Comparison of ENCODE assay signal across 10 cellular contexts in genomic region chr1:67793562-67793961, GRCh38. TPM values are rescaled to one million over a fixed set of nuclear protein-coding genes. Genes with fewer than 3 reads are reported as not detected.
A peak's percentile ranks its signal among the peaks of the same experiment; 100 is the strongest.
DNase-seq lines count a peak whose midpoint lies in the region; ATAC-seq and TF ChIP-seq lines count a peak whose summit lies in the region.
"Had no signal": no experiment of that assay in that cellular context is flagged by ENCODE, and none has a peak within 500 bp of the region (broad histone marks: within the 10 kb centered on the region; RNA-seq: fewer than 3 reads in every experiment).

No MANE protein-coding gene starts in this region.

- no peaks in the 10 kb centered on the region for H3K27me3 Mint-ChIP-seq in mesothelial cell of epicardium (ENCODE audit: low read depth)
- H3K27me3 Mint-ChIP-seq in activated T-helper 17 cell treated with anti-CD3 and anti-CD28 coated beads, Interleukin-2, amount 50 U/mL, for 72 hours: peaks cover 22% of the 10 kb centered on the region

- DNase-seq in left cardiac atrium (no peak), Right ventricle myocardium superior (no peak), dermis microvascular lymphatic vessel endothelial cell (ENCODE audit: low read depth in 2 of 2) (peak; percentile 52 to 84), mesothelial cell of epicardium (ENCODE audit: low spot score in 2 of 2, unreplicated experiment in 2 of 2) (no peak), uterus (no peak), OCI-M1 (lab: John Stamatoyannopoulos, UW) (no peak)
- no peak for DNase-seq in NK-92 treated with Interleukin-12 subunit alpha and Interleukin-12 subunit beta, amount 100 ng/mL, for 24 hours (lab: John Stamatoyannopoulos, UW)
- DNase-seq: stimulated activated CD4-positive, alpha-beta T cell treated with anti-CD3 and anti-CD28 coated beads, Interleukin-12 subunit alpha, Interleukin-12 subunit beta, amount 100 ng/mL, for 4 hours had no signal

- peaks cover 34% of the 10 kb centered on the region for H3K4me1 Mint-ChIP-seq in mesothelial cell of epicardium
- H3K4me1 Mint-ChIP-seq in activated T-helper 17 cell treated with anti-CD3 and anti-CD28 coated beads, Interleukin-2, amount 50 U/mL, for 72 hours: no peaks in the 10 kb centered on the region

- peak overlapping the region; percentile 22 for H3K27ac Mint-ChIP-seq in mesothelial cell of epicardium
- H3K27ac Mint-ChIP-seq in activated T-helper 17 cell treated with anti-CD3 and anti-CD28 coated beads, Interleukin-2, amount 50 U/mL, for 72 hours: no peak overlapping the region
- H3K27ac Mint-ChIP-seq: T-helper 2 cell treated with Interferon-gamma antibody and Interleukin-4, amounts not matched to agents 5 μg/mL and 100 μg/mL, for 36 hours had no signal

- H3K4me3 ChIP-seq in uterus: no peak overlapping the region

- no peaks in the 10 kb centered on the region for H3K27me3 ChIP-seq in uterus

- H3K9me3 Mint-ChIP-seq in mesothelial cell of epicardium: peaks cover 16% of the 10 kb centered on the region
- no peaks in the 10 kb centered on the region for H3K9me3 Mint-ChIP-seq in activated T-helper 17 cell treated with anti-CD3 and anti-CD28 coated beads, Interleukin-2, amount 50 U/mL, for 72 hours
- H3K9me3 Mint-ChIP-seq: T-helper 2 cell treated with Interferon-gamma antibody and Interleukin-4, amounts not matched to agents 5 μg/mL and 100 μg/mL, for 36 hours had no signal

- H3K4me1 ChIP-seq in uterus: peaks cover 0 to 9% of the 10 kb centered on the region in 2 donors

- H3K27ac ChIP-seq in uterus: peak overlapping the region; percentile 50 to 53

- intact Hi-C loops in left cardiac atrium (cut with DNase I): no loop called here
- intact Hi-C loops in Right ventricle myocardium superior (cut with DNase I): no loop called here
- intact Hi-C loops in uterus (cut with DNase I; ENCODE audit: low total_unique reads): no loop called here

- H3K4me3 Mint-ChIP-seq in mesothelial cell of epicardium: no peak overlapping the region
- no peak overlapping the region for H3K4me3 Mint-ChIP-seq in activated T-helper 17 cell treated with anti-CD3 and anti-CD28 coated beads, Interleukin-2, amount 50 U/mL, for 72 hours
- H3K4me3 Mint-ChIP-seq: T-helper 2 cell treated with Interferon-gamma antibody and Interleukin-4, amounts not matched to agents 5 μg/mL and 100 μg/mL, for 36 hours had no signal

- peaks cover 17% of the 10 kb centered on the region for H3K36me3 Mint-ChIP-seq in mesothelial cell of epicardium
- H3K36me3 Mint-ChIP-seq in activated T-helper 17 cell treated with anti-CD3 and anti-CD28 coated beads, Interleukin-2, amount 50 U/mL, for 72 hours (ENCODE audit: low read depth): no peaks in the 10 kb centered on the region

- TF ChIP-seq POLR2A in uterus (IDR thresholded peaks at IDR 0.05): no peak

- TF ChIP-seq CTCF in mesothelial cell of epicardium (IDR thresholded peaks at IDR 0.05; ENCODE audit: unreplicated experiment) (no peak), uterus (IDR thresholded peaks at IDR 0.05) (no peak)

- H3K9me3 ChIP-seq in uterus: no peaks in the 10 kb centered on the region

- H3K36me3 ChIP-seq in uterus: no peaks in the 10 kb centered on the region

- ATAC-seq in left cardiac atrium (peak; percentile 25 to 84), Right ventricle myocardium superior (ENCODE audit: poor library complexity) (no peak)
- ATAC-seq in activated T-helper 17 cell treated with anti-CD3 and anti-CD28 coated beads, Interleukin-2, amount 50 U/mL, for 72 hours (replicated peaks): no peak

RNA-seq across cellular contexts. Expression of gene GNG12, which starts 39.7 kb away (rescaled TPM):
- total RNA-seq in left cardiac atrium: 10 to 100 TPM; 34.1 to 49.6 TPM
- total RNA-seq in Right ventricle myocardium superior: 31.9 TPM
- 144 and 222 TPM in 2 replicates for total RNA-seq in dermis microvascular lymphatic vessel endothelial cell
- 40.5 to 43.0 TPM (median 40.5 TPM) in 3 replicates for total RNA-seq in mesothelial cell of epicardium
- 100 to 1,000 TPM in 3 of 4 donors, 10 to 100 TPM in 1; 45.3 to 179 (median 120) TPM for total RNA-seq in uterus
- under 1 TPM; 0.13 to 0.34 TPM for total RNA-seq in activated T-helper 17 cell treated with anti-CD3 and anti-CD28 coated beads, Interleukin-2, amount 50 U/mL, for 72 hours

Comparison
In these comparisons a context has a peak if more than half of its experiments do, and no peak if none do; other contexts are left out.
1. ATAC-seq: peak in left cardiac atrium (2 of 2); none in Right ventricle myocardium superior (single experiment) and activated T-helper 17 cell treated with anti-CD3 and anti-CD28 coated beads, Interleukin-2, amount 50 U/mL, for 72 hours (single experiment).
2. DNase-seq: peak in dermis microvascular lymphatic vessel endothelial cell (2 of 2); none in left cardiac atrium (single experiment), Right ventricle myocardium superior (single experiment), mesothelial cell of epicardium (0 of 2), uterus (0 of 2), NK-92 treated with Interleukin-12 subunit alpha and Interleukin-12 subunit beta, amount 100 ng/mL, for 24 hours (single experiment) and OCI-M1 (single experiment).
3. RNA of gene GNG12, which starts 39.7 kb away (total RNA-seq): 144 to 222 TPM in dermis microvascular lymphatic vessel endothelial cell, 45.3 to 179 TPM in uterus, 34.1 to 49.6 TPM in left cardiac atrium, 40.5 to 43.0 TPM in mesothelial cell of epicardium and 31.9 TPM in Right ventricle myocardium superior (single experiment); 0.13 to 0.34 TPM in activated T-helper 17 cell treated with anti-CD3 and anti-CD28 coated beads, Interleukin-2, amount 50 U/mL, for 72 hours; every median in the first group is over 10 times any median in the second.